In the genomic region with DNA sequence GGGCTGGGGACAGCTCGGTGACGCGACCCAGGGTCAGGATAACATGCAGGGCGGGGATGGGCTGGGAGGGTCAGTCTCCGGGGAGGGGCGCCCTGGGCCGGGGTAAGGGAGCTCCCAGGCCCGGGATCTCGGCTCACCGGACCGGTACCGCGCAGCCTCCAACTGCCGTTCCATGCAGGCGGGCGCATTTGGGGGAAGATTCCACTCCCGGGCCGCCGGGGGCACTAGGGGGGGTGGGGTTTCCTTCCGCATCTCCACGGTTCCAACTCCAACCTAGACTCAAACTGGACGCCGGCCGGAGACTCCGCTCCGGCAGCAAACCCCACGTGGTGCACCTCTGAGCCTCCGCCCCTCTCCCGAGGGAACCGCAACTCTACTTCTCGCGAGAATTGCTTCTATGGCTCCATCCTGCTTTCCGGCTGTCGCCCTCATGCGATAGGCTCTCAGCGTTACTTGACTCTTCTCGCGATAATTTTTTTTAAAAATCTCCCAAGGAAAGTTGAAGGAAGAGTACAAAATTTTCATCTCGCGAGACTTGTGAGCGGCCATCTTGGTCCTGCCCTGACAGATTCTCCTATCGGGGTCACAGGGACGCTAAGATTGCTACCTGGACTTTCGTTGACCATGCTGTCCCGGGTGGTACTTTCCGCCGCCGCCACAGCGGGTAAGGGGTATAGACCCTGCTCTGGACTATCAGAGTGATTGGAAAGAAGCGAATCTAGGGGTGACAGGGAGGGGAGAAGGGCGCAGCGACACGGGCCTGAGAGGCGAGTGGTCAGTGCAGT, we compare ENCODE assay signal across 1 cellular context.
A peak's percentile ranks its signal among the peaks of the same experiment; 100 is the strongest.
TF ChIP-seq lines count a peak whose summit lies in the region.

A gene with protein sequence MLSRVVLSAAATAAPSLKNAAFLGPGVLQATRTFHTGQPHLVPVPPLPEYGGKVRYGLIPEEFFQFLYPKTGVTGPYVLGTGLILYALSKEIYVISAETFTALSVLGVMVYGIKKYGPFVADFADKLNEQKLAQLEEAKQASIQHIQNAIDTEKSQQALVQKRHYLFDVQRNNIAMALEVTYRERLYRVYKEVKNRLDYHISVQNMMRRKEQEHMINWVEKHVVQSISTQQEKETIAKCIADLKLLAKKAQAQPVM (plus strand): TSS at position 547 of the 785 bp plus-strand sequence. CDS start 78 bp downstream, at position 625.
A gene (minus strand): TSS at position 339 of the 785 bp plus-strand sequence. CDS start 87 bp downstream, at position 252.

TF ChIP-seq in HepG2, 621 proteins besides CTCF, POLR2A, EP300 and RAD21 (continued from another document and continues in another):
- TF ChIP-seq, protein P1, sequence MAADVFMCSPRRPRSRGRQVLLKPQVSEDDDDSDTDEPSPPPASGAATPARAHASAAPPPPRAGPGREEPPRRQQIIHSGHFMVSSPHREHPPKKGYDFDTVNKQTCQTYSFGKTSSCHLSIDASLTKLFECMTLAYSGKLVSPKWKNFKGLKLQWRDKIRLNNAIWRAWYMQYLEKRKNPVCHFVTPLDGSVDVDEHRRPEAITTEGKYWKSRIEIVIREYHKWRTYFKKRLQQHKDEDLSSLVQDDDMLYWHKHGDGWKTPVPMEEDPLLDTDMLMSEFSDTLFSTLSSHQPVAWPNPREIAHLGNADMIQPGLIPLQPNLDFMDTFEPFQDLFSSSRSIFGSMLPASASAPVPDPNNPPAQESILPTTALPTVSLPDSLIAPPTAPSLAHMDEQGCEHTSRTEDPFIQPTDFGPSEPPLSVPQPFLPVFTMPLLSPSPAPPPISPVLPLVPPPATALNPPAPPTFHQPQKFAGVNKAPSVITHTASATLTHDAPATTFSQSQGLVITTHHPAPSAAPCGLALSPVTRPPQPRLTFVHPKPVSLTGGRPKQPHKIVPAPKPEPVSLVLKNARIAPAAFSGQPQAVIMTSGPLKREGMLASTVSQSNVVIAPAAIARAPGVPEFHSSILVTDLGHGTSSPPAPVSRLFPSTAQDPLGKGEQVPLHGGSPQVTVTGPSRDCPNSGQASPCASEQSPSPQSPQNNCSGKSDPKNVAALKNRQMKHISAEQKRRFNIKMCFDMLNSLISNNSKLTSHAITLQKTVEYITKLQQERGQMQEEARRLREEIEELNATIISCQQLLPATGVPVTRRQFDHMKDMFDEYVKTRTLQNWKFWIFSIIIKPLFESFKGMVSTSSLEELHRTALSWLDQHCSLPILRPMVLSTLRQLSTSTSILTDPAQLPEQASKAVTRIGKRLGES (CRISPR knock-in tag; IDR thresholded peaks at IDR 0.05; ENCODE audit: borderline replicate concordance): no peak
- TF ChIP-seq AGO1 (IDR thresholded peaks at IDR 0.05; ENCODE audit: low read depth, low read length, poor library complexity, severe bottlenecking) (no peak), KDM3A (CRISPR knock-in tag; IDR thresholded peaks at IDR 0.05; ENCODE audit: low read depth) (no peak), PRPF4 (IDR thresholded peaks at IDR 0.05; ENCODE audit: low read depth, low read length, poor library complexity, severe bottlenecking) (no peak), ZNF607 (CRISPR knock-in tag; IDR thresholded peaks at IDR 0.05; ENCODE audit: borderline replicate concordance) (peak; percentile 35; the same call in 1 of the 2 replicates), KMT2B (CRISPR knock-in tag; IDR thresholded peaks at IDR 0.05) (peak; percentile 77), FOXK2 (IDR thresholded peaks at IDR 0.05) (no peak), HDAC2 (CRISPR knock-in tag; IDR thresholded peaks at IDR 0.05) (0 out of 2 replicates have a peak, but pooled peaks have one; percentile 28), ZBTB1 (CRISPR knock-in tag; IDR thresholded peaks at IDR 0.05; ENCODE audit: borderline replicate concordance) (no peak), EEA1 (CRISPR knock-in tag; IDR thresholded peaks at IDR 0.05; ENCODE audit: borderline replicate concordance) (no peak), FLYWCH1 (CRISPR knock-in tag; IDR thresholded peaks at IDR 0.05) (no peak), ZNF335 (CRISPR knock-in tag; IDR thresholded peaks at IDR 0.05) (0 out of 2 replicates have a peak, but pooled peaks have one; percentile 44), MIXL1 (CRISPR knock-in tag; IDR thresholded peaks at IDR 0.05) (0 out of 2 replicates have a peak, but pooled peaks have one; percentile 16), ATF7-NPFF (CRISPR knock-in tag; IDR thresholded peaks at IDR 0.05; ENCODE audit: low read depth) (no peak), PCBP1 (IDR thresholded peaks at IDR 0.05; ENCODE audit: borderline replicate concordance, low read depth, low read length) (no peak), ZNF660 (CRISPR knock-in tag; IDR thresholded peaks at IDR 0.05; ENCODE audit: borderline replicate concordance, low read depth) (no peak), AKAP8 (CRISPR knock-in tag; IDR thresholded peaks at IDR 0.05) (no peak), FOSL2 (CRISPR knock-in tag; IDR thresholded peaks at IDR 0.05) (no peak; the same call in 1 of the 2 replicates), ZNF619 (CRISPR knock-in tag; IDR thresholded peaks at IDR 0.05) (no peak), SALL1 (CRISPR knock-in tag; IDR thresholded peaks at IDR 0.05) (peak; percentile 75), STAG1 (CRISPR knock-in tag; IDR thresholded peaks at IDR 0.05) (0 out of 2 replicates have a peak, but pooled peaks have one; percentile 3), REXO4 (CRISPR knock-in tag; IDR thresholded peaks at IDR 0.05; ENCODE audit: borderline replicate concordance) (0 out of 2 replicates have a peak, but pooled peaks have one; percentile 41)
- TF ChIP-seq, protein P2, sequence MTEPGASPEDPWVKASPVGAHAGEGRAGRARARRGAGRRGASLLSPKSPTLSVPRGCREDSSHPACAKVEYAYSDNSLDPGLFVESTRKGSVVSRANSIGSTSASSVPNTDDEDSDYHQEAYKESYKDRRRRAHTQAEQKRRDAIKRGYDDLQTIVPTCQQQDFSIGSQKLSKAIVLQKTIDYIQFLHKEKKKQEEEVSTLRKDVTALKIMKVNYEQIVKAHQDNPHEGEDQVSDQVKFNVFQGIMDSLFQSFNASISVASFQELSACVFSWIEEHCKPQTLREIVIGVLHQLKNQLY (CRISPR knock-in tag; IDR thresholded peaks at IDR 0.05): 0 out of 2 replicates have a peak, but pooled peaks have one; percentile 18
- TF ChIP-seq, protein P3, sequence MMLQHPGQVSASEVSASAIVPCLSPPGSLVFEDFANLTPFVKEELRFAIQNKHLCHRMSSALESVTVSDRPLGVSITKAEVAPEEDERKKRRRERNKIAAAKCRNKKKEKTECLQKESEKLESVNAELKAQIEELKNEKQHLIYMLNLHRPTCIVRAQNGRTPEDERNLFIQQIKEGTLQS (CRISPR knock-in tag; IDR thresholded peaks at IDR 0.05): no peak
- TF ChIP-seq, protein P4, sequence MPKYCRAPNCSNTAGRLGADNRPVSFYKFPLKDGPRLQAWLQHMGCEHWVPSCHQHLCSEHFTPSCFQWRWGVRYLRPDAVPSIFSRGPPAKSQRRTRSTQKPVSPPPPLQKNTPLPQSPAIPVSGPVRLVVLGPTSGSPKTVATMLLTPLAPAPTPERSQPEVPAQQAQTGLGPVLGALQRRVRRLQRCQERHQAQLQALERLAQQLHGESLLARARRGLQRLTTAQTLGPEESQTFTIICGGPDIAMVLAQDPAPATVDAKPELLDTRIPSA (CRISPR knock-in tag; IDR thresholded peaks at IDR 0.05; ENCODE audit: borderline replicate concordance): no peak
- TF ChIP-seq, protein P5, sequence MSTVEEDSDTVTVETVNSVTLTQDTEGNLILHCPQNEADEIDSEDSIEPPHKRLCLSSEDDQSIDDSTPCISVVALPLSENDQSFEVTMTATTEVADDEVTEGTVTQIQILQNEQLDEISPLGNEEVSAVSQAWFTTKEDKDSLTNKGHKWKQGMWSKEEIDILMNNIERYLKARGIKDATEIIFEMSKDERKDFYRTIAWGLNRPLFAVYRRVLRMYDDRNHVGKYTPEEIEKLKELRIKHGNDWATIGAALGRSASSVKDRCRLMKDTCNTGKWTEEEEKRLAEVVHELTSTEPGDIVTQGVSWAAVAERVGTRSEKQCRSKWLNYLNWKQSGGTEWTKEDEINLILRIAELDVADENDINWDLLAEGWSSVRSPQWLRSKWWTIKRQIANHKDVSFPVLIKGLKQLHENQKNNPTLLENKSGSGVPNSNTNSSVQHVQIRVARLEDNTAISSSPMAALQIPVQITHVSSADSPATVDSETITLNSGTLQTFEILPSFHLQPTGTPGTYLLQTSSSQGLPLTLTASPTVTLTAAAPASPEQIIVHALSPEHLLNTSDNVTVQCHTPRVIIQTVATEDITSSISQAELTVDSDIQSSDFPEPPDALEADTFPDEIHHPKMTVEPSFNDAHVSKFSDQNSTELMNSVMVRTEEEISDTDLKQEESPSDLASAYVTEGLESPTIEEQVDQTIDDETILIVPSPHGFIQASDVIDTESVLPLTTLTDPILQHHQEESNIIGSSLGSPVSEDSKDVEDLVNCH (CRISPR knock-in tag; IDR thresholded peaks at IDR 0.05): no peak
- TF ChIP-seq, protein P6, sequence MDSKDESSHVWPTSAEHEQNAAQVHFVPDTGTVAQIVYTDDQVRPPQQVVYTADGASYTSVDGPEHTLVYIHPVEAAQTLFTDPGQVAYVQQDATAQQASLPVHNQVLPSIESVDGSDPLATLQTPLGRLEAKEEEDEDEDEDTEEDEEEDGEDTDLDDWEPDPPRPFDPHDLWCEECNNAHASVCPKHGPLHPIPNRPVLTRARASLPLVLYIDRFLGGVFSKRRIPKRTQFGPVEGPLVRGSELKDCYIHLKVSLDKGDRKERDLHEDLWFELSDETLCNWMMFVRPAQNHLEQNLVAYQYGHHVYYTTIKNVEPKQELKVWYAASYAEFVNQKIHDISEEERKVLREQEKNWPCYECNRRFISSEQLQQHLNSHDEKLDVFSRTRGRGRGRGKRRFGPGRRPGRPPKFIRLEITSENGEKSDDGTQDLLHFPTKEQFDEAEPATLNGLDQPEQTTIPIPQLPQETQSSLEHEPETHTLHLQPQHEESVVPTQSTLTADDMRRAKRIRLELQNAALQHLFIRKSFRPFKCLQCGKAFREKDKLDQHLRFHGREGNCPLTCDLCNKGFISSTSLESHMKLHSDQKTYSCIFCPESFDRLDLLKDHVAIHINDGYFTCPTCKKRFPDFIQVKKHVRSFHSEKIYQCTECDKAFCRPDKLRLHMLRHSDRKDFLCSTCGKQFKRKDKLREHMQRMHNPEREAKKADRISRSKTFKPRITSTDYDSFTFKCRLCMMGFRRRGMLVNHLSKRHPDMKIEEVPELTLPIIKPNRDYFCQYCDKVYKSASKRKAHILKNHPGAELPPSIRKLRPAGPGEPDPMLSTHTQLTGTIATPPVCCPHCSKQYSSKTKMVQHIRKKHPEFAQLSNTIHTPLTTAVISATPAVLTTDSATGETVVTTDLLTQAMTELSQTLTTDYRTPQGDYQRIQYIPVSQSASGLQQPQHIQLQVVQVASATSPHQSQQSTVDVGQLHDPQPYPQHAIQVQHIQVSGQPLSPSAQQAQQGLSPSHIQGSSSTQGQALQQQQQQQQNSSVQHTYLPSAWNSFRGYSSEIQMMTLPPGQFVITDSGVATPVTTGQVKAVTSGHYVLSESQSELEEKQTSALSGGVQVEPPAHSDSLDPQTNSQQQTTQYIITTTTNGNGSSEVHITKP (CRISPR knock-in tag; IDR thresholded peaks at IDR 0.05; ENCODE audit: low read depth): no peak
- TF ChIP-seq, protein P7, sequence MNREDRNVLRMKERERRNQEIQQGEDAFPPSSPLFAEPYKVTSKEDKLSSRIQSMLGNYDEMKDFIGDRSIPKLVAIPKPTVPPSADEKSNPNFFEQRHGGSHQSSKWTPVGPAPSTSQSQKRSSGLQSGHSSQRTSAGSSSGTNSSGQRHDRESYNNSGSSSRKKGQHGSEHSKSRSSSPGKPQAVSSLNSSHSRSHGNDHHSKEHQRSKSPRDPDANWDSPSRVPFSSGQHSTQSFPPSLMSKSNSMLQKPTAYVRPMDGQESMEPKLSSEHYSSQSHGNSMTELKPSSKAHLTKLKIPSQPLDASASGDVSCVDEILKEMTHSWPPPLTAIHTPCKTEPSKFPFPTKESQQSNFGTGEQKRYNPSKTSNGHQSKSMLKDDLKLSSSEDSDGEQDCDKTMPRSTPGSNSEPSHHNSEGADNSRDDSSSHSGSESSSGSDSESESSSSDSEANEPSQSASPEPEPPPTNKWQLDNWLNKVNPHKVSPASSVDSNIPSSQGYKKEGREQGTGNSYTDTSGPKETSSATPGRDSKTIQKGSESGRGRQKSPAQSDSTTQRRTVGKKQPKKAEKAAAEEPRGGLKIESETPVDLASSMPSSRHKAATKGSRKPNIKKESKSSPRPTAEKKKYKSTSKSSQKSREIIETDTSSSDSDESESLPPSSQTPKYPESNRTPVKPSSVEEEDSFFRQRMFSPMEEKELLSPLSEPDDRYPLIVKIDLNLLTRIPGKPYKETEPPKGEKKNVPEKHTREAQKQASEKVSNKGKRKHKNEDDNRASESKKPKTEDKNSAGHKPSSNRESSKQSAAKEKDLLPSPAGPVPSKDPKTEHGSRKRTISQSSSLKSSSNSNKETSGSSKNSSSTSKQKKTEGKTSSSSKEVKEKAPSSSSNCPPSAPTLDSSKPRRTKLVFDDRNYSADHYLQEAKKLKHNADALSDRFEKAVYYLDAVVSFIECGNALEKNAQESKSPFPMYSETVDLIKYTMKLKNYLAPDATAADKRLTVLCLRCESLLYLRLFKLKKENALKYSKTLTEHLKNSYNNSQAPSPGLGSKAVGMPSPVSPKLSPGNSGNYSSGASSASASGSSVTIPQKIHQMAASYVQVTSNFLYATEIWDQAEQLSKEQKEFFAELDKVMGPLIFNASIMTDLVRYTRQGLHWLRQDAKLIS (CRISPR knock-in tag; IDR thresholded peaks at IDR 0.05): no peak
- TF ChIP-seq, protein P8, sequence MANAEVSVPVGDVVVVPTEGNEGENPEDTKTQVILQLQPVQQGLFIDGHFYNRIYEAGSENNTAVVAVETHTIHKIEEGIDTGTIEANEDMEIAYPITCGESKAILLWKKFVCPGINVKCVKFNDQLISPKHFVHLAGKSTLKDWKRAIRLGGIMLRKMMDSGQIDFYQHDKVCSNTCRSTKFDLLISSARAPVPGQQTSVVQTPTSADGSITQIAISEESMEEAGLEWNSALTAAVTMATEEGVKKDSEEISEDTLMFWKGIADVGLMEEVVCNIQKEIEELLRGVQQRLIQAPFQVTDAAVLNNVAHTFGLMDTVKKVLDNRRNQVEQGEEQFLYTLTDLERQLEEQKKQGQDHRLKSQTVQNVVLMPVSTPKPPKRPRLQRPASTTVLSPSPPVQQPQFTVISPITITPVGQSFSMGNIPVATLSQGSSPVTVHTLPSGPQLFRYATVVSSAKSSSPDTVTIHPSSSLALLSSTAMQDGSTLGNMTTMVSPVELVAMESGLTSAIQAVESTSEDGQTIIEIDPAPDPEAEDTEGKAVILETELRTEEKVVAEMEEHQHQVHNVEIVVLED (CRISPR knock-in tag; IDR thresholded peaks at IDR 0.05; ENCODE audit: borderline replicate concordance): no peak
- TF ChIP-seq, protein P9, sequence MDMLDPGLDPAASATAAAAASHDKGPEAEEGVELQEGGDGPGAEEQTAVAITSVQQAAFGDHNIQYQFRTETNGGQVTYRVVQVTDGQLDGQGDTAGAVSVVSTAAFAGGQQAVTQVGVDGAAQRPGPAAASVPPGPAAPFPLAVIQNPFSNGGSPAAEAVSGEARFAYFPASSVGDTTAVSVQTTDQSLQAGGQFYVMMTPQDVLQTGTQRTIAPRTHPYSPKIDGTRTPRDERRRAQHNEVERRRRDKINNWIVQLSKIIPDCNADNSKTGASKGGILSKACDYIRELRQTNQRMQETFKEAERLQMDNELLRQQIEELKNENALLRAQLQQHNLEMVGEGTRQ (IDR thresholded peaks at IDR 0.05; ENCODE audit: low read depth, low read length): peak; percentile 83
- TF ChIP-seq, protein P9 (CRISPR knock-in tag; IDR thresholded peaks at IDR 0.05; ENCODE audit: borderline replicate concordance): peak; percentile 82; the same call in 1 of the 2 replicates
